Comparison of ENCODE assay signal across 15 cellular contexts in the genomic region with DNA sequence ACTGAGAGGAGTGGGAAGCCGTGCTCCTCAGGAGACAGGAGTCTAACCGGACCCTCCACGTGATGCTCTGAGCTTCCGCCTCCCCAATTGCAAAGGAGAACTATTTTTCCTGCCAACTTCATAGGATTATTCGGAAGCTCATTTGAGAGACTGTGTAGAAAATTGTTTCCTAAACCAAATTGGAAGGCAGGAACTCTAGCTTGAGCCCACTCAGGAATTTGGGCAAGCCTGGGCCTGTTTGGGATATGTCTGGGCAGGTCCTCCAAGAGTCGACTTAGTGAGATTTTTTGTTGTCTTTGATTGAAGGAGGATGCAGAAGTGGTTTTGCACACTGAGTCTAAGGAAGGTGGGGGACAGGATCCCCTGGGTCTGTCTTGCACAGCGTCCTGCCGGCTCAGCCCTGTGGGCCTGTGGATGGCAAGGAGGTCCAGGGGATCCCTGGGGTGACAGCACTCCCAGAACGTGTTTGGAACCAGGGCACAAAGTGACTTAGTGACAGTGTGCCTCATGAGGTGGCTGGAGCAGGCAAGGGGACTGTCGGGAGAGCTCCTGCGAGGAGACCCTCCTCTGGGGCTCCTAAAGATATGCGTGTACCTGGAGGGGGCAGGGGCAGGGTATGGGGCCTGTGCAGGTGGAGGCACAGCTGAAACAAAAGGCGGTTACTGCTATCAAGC.
DNase-seq lines count a peak whose midpoint lies in the region; ATAC-seq and TF ChIP-seq lines count a peak whose summit lies in the region.
"Had no signal": no experiment of that assay in that cellular context is flagged by ENCODE, and none has a peak within 500 bp of the region (broad histone marks: within the 10 kb centered on the region; RNA-seq: fewer than 3 reads in every experiment).

No MANE protein-coding gene starts in this region.

- peak overlapping the region; percentile 31 for H3K27ac Mint-ChIP-seq in activated naive CD4-positive, alpha-beta T cell treated with anti-CD3 and anti-CD28 coated beads for 36 hours
- H3K27ac Mint-ChIP-seq in activated naive CD4-positive, alpha-beta T cell treated with anti-CD3 and anti-CD28 coated beads, Interleukin-2, amount 10 ng/mL, durations not matched to agents 7 days and 5 days = no peak overlapping the region
- H3K27ac Mint-ChIP-seq in activated CD4-positive, alpha-beta memory T cell treated with anti-CD3 and anti-CD28 coated beads for 36 hours = no peak overlapping the region
- H3K27ac Mint-ChIP-seq: naive thymus-derived CD4-positive, alpha-beta T cell had no signal

- H3K36me3 Mint-ChIP-seq in activated naive CD4-positive, alpha-beta T cell treated with anti-CD3 and anti-CD28 coated beads for 36 hours (ENCODE audit: low read depth) = no peaks in the 10 kb centered on the region
- H3K36me3 Mint-ChIP-seq in activated naive CD4-positive, alpha-beta T cell treated with anti-CD3 and anti-CD28 coated beads, Interleukin-2, amount 10 ng/mL, durations not matched to agents 7 days and 5 days = no peaks in the 10 kb centered on the region
- H3K36me3 Mint-ChIP-seq in activated CD4-positive, alpha-beta memory T cell treated with anti-CD3 and anti-CD28 coated beads for 36 hours = no peaks in the 10 kb centered on the region
- H3K36me3 Mint-ChIP-seq: naive thymus-derived CD4-positive, alpha-beta T cell had no signal

- H3K36me3 ChIP-seq in RWPE2 (ENCODE audit: low read depth) (no peaks in the 10 kb centered on the region), aorta (ENCODE audit: control insufficient read depth in 1 of 2, insufficient read depth in 2 of 2, low read length in 1 of 2) (no peaks in the 10 kb centered on the region)
- H3K36me3 ChIP-seq: prostate gland had no signal

- H3K9me3 ChIP-seq in RWPE2 (ENCODE audit: severe bottlenecking) = no peaks in the 10 kb centered on the region
- H3K9me3 ChIP-seq in aorta (ENCODE audit: control insufficient read depth, low read length) = no peaks in the 10 kb centered on the region
- H3K9me3 ChIP-seq: prostate gland had no signal

- no peak overlapping the region for H3K4me3 Mint-ChIP-seq in activated naive CD4-positive, alpha-beta T cell treated with anti-CD3 and anti-CD28 coated beads for 36 hours
- no peak overlapping the region for H3K4me3 Mint-ChIP-seq in activated naive CD4-positive, alpha-beta T cell treated with anti-CD3 and anti-CD28 coated beads, Interleukin-2, amount 10 ng/mL, durations not matched to agents 7 days and 5 days
- no peak overlapping the region for H3K4me3 Mint-ChIP-seq in activated CD4-positive, alpha-beta memory T cell treated with anti-CD3 and anti-CD28 coated beads for 36 hours
- H3K4me3 Mint-ChIP-seq: naive thymus-derived CD4-positive, alpha-beta T cell had no signal

- no peak overlapping the region for H3K27ac ChIP-seq in RWPE2 (ENCODE audit: poor library complexity, severe bottlenecking)
- no peak overlapping the region for H3K27ac ChIP-seq in aorta (ENCODE audit: low read depth in 1 of 2, low read length in 2 of 2)
- H3K27ac ChIP-seq: prostate gland had no signal

- TF ChIP-seq CTCF in RWPE2 (IDR thresholded peaks at IDR 0.05; ENCODE audit: poor library complexity, severe bottlenecking) = no peak

- peaks cover 3% of the 10 kb centered on the region for H3K27me3 ChIP-seq in RWPE2 (ENCODE audit: insufficient read depth, poor library complexity, severe bottlenecking)
- H3K27me3 ChIP-seq in aorta (ENCODE audit: control insufficient read depth in 1 of 2, insufficient read depth in 2 of 2, low read length in 1 of 2) = peaks cover 0 to 1% of the 10 kb centered on the region in 2 donors

- WGBS in aorta, 2 donors = 81 to 88% methylated on average over 13 of the region's 13 CpGs

- CTCF ChIA-PET in activated naive CD4-positive, alpha-beta T cell treated with anti-CD3 and anti-CD28 coated beads for 36 hours (lab: Charles Lee) = interaction anchor here (1.6 kb wide), 1 partner anchor 10 kb away, joined by 5 read pairs; no protein-coding TSS in a partner anchor
- CTCF ChIA-PET in activated naive CD4-positive, alpha-beta T cell treated with anti-CD3 and anti-CD28 coated beads, Interleukin-2, amount 10 ng/mL, durations not matched to agents 7 days and 5 days (lab: Charles Lee) = interaction anchor here (0.5 to 2.5 kb wide), 3 partner anchors 17 to 464 kb away, joined by 3 to 6 read pairs (median 4); no protein-coding TSS in a partner anchor
- CTCF ChIA-PET in activated CD4-positive, alpha-beta memory T cell treated with anti-CD3 and anti-CD28 coated beads for 36 hours (lab: Charles Lee) = interaction anchor here (1.2 kb wide), 1 partner anchor 410 kb away, joined by 3 read pairs; no protein-coding TSS in a partner anchor

- no peak overlapping the region for H3K4me3 ChIP-seq in RWPE2 (ENCODE audit: severe bottlenecking)
- no peak overlapping the region for H3K4me3 ChIP-seq in aorta (ENCODE audit: low read length in 2 of 2)
- H3K4me3 ChIP-seq: prostate gland had no signal

- ATAC-seq in RWPE2 (ENCODE audit: low read depth) (peak; percentile 32; the same call in 1 of the 3 replicates), aorta (ENCODE audit: low FRiP score) (peak; percentile 13), GM19463 (IDR thresholded peaks at IDR 0.05; ENCODE audit: unreplicated experiment) (no peak)
- ATAC-seq: left lobe of liver; naive thymus-derived CD4-positive, alpha-beta T cell; stimulated activated naive CD8-positive, alpha-beta T cell treated with anti-CD3 and anti-CD28 coated beads, Interleukin-15, Interleukin-2, amounts not matched to agents 100 U/mL and 50 U/mL, for 24 hours had no signal

- DNase-seq in activated naive CD4-positive, alpha-beta T cell treated with anti-CD3 and anti-CD28 coated beads for 36 hours = no peak
- no peak for DNase-seq in activated naive CD4-positive, alpha-beta T cell treated with anti-CD3 and anti-CD28 coated beads, Interleukin-2, amount 10 ng/mL, durations not matched to agents 7 days and 5 days
- DNase-seq in RWPE2 (ENCODE audit: low spot score) = no peak
- peak; percentile 11 for DNase-seq in glomerular visceral epithelial cell (ENCODE audit: extremely low spot score)
- no peak for DNase-seq in aorta
- DNase-seq in islet precursor cell = no peak
- no peak for DNase-seq in activated CD4-positive, alpha-beta memory T cell treated with anti-CD3 and anti-CD28 coated beads for 36 hours
- DNase-seq: anterior cingulate cortex; COR-L47; naive thymus-derived CD4-positive, alpha-beta T cell; NCI-H2029 treated with DMSO at 0.1 percent for 48 hours; stimulated activated naive CD8-positive, alpha-beta T cell treated with anti-CD3 and anti-CD28 coated beads, Interleukin-15, Interleukin-2, amounts not matched to agents 100 U/mL and 50 U/mL, for 24 hours had no signal

- no peaks in the 10 kb centered on the region for H3K4me1 Mint-ChIP-seq in activated naive CD4-positive, alpha-beta T cell treated with anti-CD3 and anti-CD28 coated beads for 36 hours (ENCODE audit: low read depth)
- no peaks in the 10 kb centered on the region for H3K4me1 Mint-ChIP-seq in activated naive CD4-positive, alpha-beta T cell treated with anti-CD3 and anti-CD28 coated beads, Interleukin-2, amount 10 ng/mL, durations not matched to agents 7 days and 5 days
- no peaks in the 10 kb centered on the region for H3K4me1 Mint-ChIP-seq in activated CD4-positive, alpha-beta memory T cell treated with anti-CD3 and anti-CD28 coated beads for 36 hours (ENCODE audit: low read depth)

- H3K4me1 ChIP-seq in RWPE2 (ENCODE audit: insufficient read depth, poor library complexity, severe bottlenecking) = peaks cover 9% of the 10 kb centered on the region
- no peaks in the 10 kb centered on the region for H3K4me1 ChIP-seq in aorta (ENCODE audit: control insufficient read depth in 1 of 2, insufficient read depth in 2 of 2, low read length in 2 of 2)
- H3K4me1 ChIP-seq: prostate gland had no signal

- POLR2A ChIA-PET in activated CD4-positive, alpha-beta memory T cell treated with anti-CD3 and anti-CD28 coated beads for 36 hours (lab: Charles Lee) = no interaction called here

- H3K27me3 Mint-ChIP-seq in activated naive CD4-positive, alpha-beta T cell treated with anti-CD3 and anti-CD28 coated beads for 36 hours (ENCODE audit: low read depth) = peaks cover 17% of the 10 kb centered on the region
- peaks cover 10% of the 10 kb centered on the region for H3K27me3 Mint-ChIP-seq in activated naive CD4-positive, alpha-beta T cell treated with anti-CD3 and anti-CD28 coated beads, Interleukin-2, amount 10 ng/mL, durations not matched to agents 7 days and 5 days
- peaks cover 17% of the 10 kb centered on the region for H3K27me3 Mint-ChIP-seq in activated CD4-positive, alpha-beta memory T cell treated with anti-CD3 and anti-CD28 coated beads for 36 hours

- intact Hi-C loops in activated naive CD4-positive, alpha-beta T cell treated with anti-CD3 and anti-CD28 coated beads for 36 hours (cut with micrococcal nuclease) = loop anchor here (10.0 kb wide), 1 partner anchor 406 kb away; no protein-coding TSS in a partner anchor
- intact Hi-C loops in aorta (cut with DNase I) = loop anchor here in 1 of 2 donors (5.0 kb wide), 1 partner anchor 609 kb away; no protein-coding TSS in a partner anchor
- intact Hi-C loops in activated CD4-positive, alpha-beta memory T cell treated with anti-CD3 and anti-CD28 coated beads for 36 hours (cut with micrococcal nuclease) = no loop called here

- H3K9me3 Mint-ChIP-seq in activated naive CD4-positive, alpha-beta T cell treated with anti-CD3 and anti-CD28 coated beads for 36 hours = no peaks in the 10 kb centered on the region
- H3K9me3 Mint-ChIP-seq in activated naive CD4-positive, alpha-beta T cell treated with anti-CD3 and anti-CD28 coated beads, Interleukin-2, amount 10 ng/mL, durations not matched to agents 7 days and 5 days = no peaks in the 10 kb centered on the region
- H3K9me3 Mint-ChIP-seq in activated CD4-positive, alpha-beta memory T cell treated with anti-CD3 and anti-CD28 coated beads for 36 hours = no peaks in the 10 kb centered on the region
